In the genomic region with DNA sequence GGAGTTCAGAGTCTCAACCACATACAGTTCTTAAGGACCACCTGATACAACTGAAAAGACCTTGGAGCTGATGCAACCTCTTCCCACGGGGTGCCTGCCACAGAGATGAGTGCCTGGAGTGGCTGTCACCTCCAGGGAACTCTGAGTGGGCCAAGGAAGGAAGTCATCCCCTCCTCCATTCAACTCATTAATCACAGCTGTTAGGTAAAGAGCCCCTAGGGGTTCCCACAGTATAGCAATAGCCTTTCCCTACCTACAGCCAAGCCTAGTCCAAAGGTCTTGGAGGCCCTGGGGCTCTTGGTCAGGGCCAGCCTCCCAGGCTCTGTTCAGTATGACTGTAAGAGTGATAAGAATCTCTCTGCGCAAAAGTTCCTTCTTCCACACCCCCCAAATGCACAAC, we compare ENCODE assay signal across 17 cellular contexts.
DNase-seq lines count a peak whose midpoint lies in the region; ATAC-seq, FAIRE-seq and TF ChIP-seq lines count a peak whose summit lies in the region.
"Had no signal": no experiment of that assay in that cellular context is flagged by ENCODE, and none has a peak within 500 bp of the region (broad histone marks: within the 10 kb centered on the region; RNA-seq: fewer than 3 reads in every experiment).

No MANE protein-coding gene starts in this region.

- H3K4ac ChIP-seq in trophoblast cell (ENCODE audit: low read depth, low read length): no peak overlapping the region

- no peaks in the 10 kb centered on the region for H3K79me2 ChIP-seq in K562 (ENCODE audit: control insufficient read depth, insufficient read depth, low read length)
- H3K79me2 ChIP-seq in trophoblast cell (ENCODE audit: control insufficient read depth, insufficient read depth, low read length, poor library complexity): no peaks in the 10 kb centered on the region
- no peaks in the 10 kb centered on the region for H3K79me2 ChIP-seq in Karpas-422 (ENCODE audit: low read length)

- intact Hi-C loops in K562 (cut with micrococcal nuclease): no loop called here

- H2BK120ac ChIP-seq in trophoblast cell (ENCODE audit: insufficient read depth, low read length, poor library complexity): no peak overlapping the region

- no peak for TF ChIP-seq CTCF in K562 (IDR thresholded peaks at IDR 0.05 in 2 of 3, conservative IDR thresholded peaks at IDR 0.05 in 1 of 3; ENCODE audit: insufficient read depth in 2 of 3, low read depth in 1 of 3, low read length in 3 of 3)

- H3K27me3 ChIP-seq in K562 (ENCODE audit: control insufficient read depth in 2 of 2, insufficient read depth in 2 of 2, low read length in 2 of 2) (peaks cover 11 to 18% of the 10 kb centered on the region in 2 experiments), trophoblast cell (ENCODE audit: insufficient read depth, low read length) (no peaks in the 10 kb centered on the region), Karpas-422 (ENCODE audit: low read length) (no peaks in the 10 kb centered on the region)

- no peak for FAIRE-seq in K562 (lab: Jason Lieb, UNC)
- FAIRE-seq: bronchial epithelial cell had no signal

- BruUV-seq in K562 (replicated peaks; lab: Mats Ljungman, UMichigan): no TSS peak

- H3K9me3 ChIP-seq in K562 (replicated peaks; ENCODE audit: control insufficient read depth, insufficient read depth, low read depth, low read length) (no peaks in the 10 kb centered on the region), trophoblast cell (ENCODE audit: insufficient read depth, low read depth, low read length) (no peaks in the 10 kb centered on the region), Karpas-422 (ENCODE audit: low read length) (no peaks in the 10 kb centered on the region)

- H3K4me1 ChIP-seq in K562 (replicated peaks in 1 of 2; ENCODE audit: control insufficient read depth in 2 of 2, insufficient read depth in 2 of 2, low read length in 2 of 2): peaks cover 3 to 4% of the 10 kb centered on the region in 2 experiments; a peak in 4 of 5 replicates
- peaks cover 7 to 10% of the 10 kb centered on the region in 2 experiments for H3K4me1 ChIP-seq in trophoblast cell (ENCODE audit: control insufficient read depth in 1 of 2, insufficient read depth in 2 of 2, low read length in 2 of 2)
- no peaks in the 10 kb centered on the region for H3K4me1 ChIP-seq in Karpas-422 (ENCODE audit: low read length)

- no peak overlapping the region for H4K12ac ChIP-seq in trophoblast cell (ENCODE audit: low read depth, low read length)

- WGBS in K562 (ENCODE audit: insufficient coverage, low coverage, missing lambda C conversion rate): 0% methylated on average over 2 of the region's 2 CpGs
- no CpG with 5 or more reads among the region's 2 CpGs for WGBS in trophoblast cell (ENCODE audit: extremely low coverage, insufficient coverage, insufficient read length)

- H3K4me2 ChIP-seq in K562 (ENCODE audit: insufficient read depth, low read length) (no peak overlapping the region), trophoblast cell (ENCODE audit: low read length) (no peak overlapping the region), Karpas-422 (ENCODE audit: low read depth, low read length, poor library complexity, severe bottlenecking) (no peak overlapping the region)
- H3K4me2 ChIP-seq: smooth muscle cell had no signal

- no peaks in the 10 kb centered on the region for H3K36me3 ChIP-seq in K562 (ENCODE audit: control insufficient read depth, insufficient read depth, low read length)
- H3K36me3 ChIP-seq in trophoblast cell (ENCODE audit: control insufficient read depth in 1 of 2, insufficient read depth in 2 of 2, low read length in 2 of 2): no peaks in the 10 kb centered on the region
- no peaks in the 10 kb centered on the region for H3K36me3 ChIP-seq in Karpas-422 (ENCODE audit: insufficient read depth, low read length)

- H3K23ac ChIP-seq in trophoblast cell (ENCODE audit: low read length): no peak overlapping the region

- H3K27ac ChIP-seq in K562 (ENCODE audit: extremely low read depth, low read depth, low read length) (no peak overlapping the region), trophoblast cell (ENCODE audit: low read depth, low read length) (peak overlapping the region; percentile 74), Karpas-422 (ENCODE audit: low read length) (no peak overlapping the region)

- H3K18ac ChIP-seq in trophoblast cell (ENCODE audit: low read length): no peak overlapping the region

- H3K9me1 ChIP-seq in K562 (ENCODE audit: control insufficient read depth, insufficient read depth, low read length): no peaks in the 10 kb centered on the region

- TF ChIP-seq RAD21 in K562 (CRISPR knock-in tag; conservative IDR thresholded peaks at IDR 0.05 in 1 of 2, IDR thresholded peaks at IDR 0.05 in 1 of 2): peak; percentile 5 to 22; a peak in 1 of 4 replicates

- no peak overlapping the region for H2AFZ ChIP-seq in K562 (ENCODE audit: low read depth, low read length)
- H2AFZ ChIP-seq in trophoblast cell (ENCODE audit: insufficient read depth, low read length, poor library complexity): no peak overlapping the region
- no peak overlapping the region for H2AFZ ChIP-seq in Karpas-422 (ENCODE audit: low read length)

- POLR2A ChIA-PET in K562 (lab: Yijun Ruan, JAX): interaction anchor here (0.7 to 1.3 kb wide), 3 partner anchors 10 to 119 kb away, joined by 3 to 4 read pairs (median 4); a partner anchor contains a TSS

- no peak overlapping the region for H3K9ac ChIP-seq in K562 (ENCODE audit: insufficient read depth in 1 of 2, low read depth in 2 of 2, low read length in 2 of 2)
- no peak overlapping the region for H3K9ac ChIP-seq in trophoblast cell (ENCODE audit: low read length)
- H3K9ac ChIP-seq in Karpas-422 (ENCODE audit: low read length): no peak overlapping the region

- CTCF ChIA-PET in K562 (lab: Yijun Ruan, JAX; ENCODE audit: low intra/inter-chr PET ratio): no interaction called here

- in situ Hi-C loops in K562 (cut with MboI): loop anchor here (25.0 kb wide), 2 partner anchors 581 to 1081 kb away; a partner anchor contains a TSS

- peak; percentile 78 for ATAC-seq in K562
- ATAC-seq: left cardiac atrium had no signal

- no peak overlapping the region for H2BK12ac ChIP-seq in trophoblast cell (ENCODE audit: low read length)

- no peak overlapping the region for H2BK5ac ChIP-seq in trophoblast cell (ENCODE audit: low read depth, low read length, poor library complexity)

- TF ChIP-seq POLR2A in K562 (conservative IDR thresholded peaks at IDR 0.05): no peak

- H3K14ac ChIP-seq in trophoblast cell (ENCODE audit: low read length): no peak overlapping the region

- no peak overlapping the region for H3K4me3 ChIP-seq in K562
- no peak overlapping the region for H3K4me3 ChIP-seq in trophoblast cell (ENCODE audit: low read depth, low read length)
- H3K4me3 ChIP-seq in Karpas-422 (ENCODE audit: low read length): no peak overlapping the region
- H3K4me3 ChIP-seq: smooth muscle cell had no signal

- H2AK5ac ChIP-seq in trophoblast cell (ENCODE audit: low read length): no peak overlapping the region

- no peak overlapping the region for H4K91ac ChIP-seq in trophoblast cell (ENCODE audit: low read depth, low read length)

- H3K9me2 ChIP-seq in Karpas-422 (replicated peaks; ENCODE audit: insufficient read depth, low read length): no peaks in the 10 kb centered on the region

- H4K20me1 ChIP-seq in K562 (replicated peaks; ENCODE audit: control insufficient read depth, insufficient read depth, low read length) (no peaks in the 10 kb centered on the region), Karpas-422 (ENCODE audit: insufficient read depth, low read depth, low read length) (no peaks in the 10 kb centered on the region)

- peaks cover 12% of the 10 kb centered on the region for H3K79me1 ChIP-seq in trophoblast cell (ENCODE audit: low read length)

- DNase-seq in DMS79 treated with DMSO at 0.1 percent for 48 hours (lab: John Stamatoyannopoulos, UW) (peak; percentile 16), DMS79 (lab: John Stamatoyannopoulos, UW) (no peak), NCI-H1436 (lab: John Stamatoyannopoulos, UW) (peak; percentile 32), K562 (ENCODE audit: extremely low read depth in 1 of 4, low spot score in 3 of 4) (peak in 1 of 4 experiments; percentile 21), trophoblast cell (peak in 1 of 2 donors; percentile 35), Karpas-422 (no peak)
- no peak for DNase-seq in activated T-cell treated with anti-CD3 and anti-CD28 coated beads, Interleukin-2, amount 50 U/mL, for 1 hour
- DNase-seq in stimulated activated CD4-positive, alpha-beta T cell treated with anti-CD3 and anti-CD28 coated beads, Interleukin-4, amount 100 ng/mL, for 1 hour: no peak
- DNase-seq: 8988T; activated CD4-positive, alpha-beta T cell treated with anti-CD3 and anti-CD28 coated beads for 4 hours; C1 segment of cervical spinal cord; left cardiac atrium; NCI-H2227 treated with DMSO at 0.1 percent for 48 hours; RPMI8226; stimulated activated CD4-positive, alpha-beta T cell treated with anti-CD3 and anti-CD28 coated beads, Interleukin-4, amount 100 ng/mL, for 24 hours had no signal

- TF ChIP-seq EP300 in K562 (IDR thresholded peaks at IDR 0.05; ENCODE audit: low read length): no peak

- no peak overlapping the region for H4K8ac ChIP-seq in trophoblast cell (ENCODE audit: low read depth, low read length)

TF ChIP-seq in K562, 482 proteins besides CTCF, POLR2A, EP300 and RAD21 (continues in another document):
- TF ChIP-seq MEIS2 (IDR thresholded peaks at IDR 0.05; ENCODE audit: partially characterized antibody) (peak; percentile 47), FOSL1 (tag; conservative IDR thresholded peaks at IDR 0.05) (no peak), YY1 (IDR thresholded peaks at IDR 0.05; ENCODE audit: borderline replicate concordance in 1 of 3, control insufficient read depth in 1 of 3, extremely low read depth in 1 of 3, insufficient read depth in 3 of 3, insufficient read length in 1 of 3, insufficient replicate concordance in 2 of 3, low read depth in 1 of 3, low read length in 2 of 3) (no peak)
- TF ChIP-seq, protein P1, sequence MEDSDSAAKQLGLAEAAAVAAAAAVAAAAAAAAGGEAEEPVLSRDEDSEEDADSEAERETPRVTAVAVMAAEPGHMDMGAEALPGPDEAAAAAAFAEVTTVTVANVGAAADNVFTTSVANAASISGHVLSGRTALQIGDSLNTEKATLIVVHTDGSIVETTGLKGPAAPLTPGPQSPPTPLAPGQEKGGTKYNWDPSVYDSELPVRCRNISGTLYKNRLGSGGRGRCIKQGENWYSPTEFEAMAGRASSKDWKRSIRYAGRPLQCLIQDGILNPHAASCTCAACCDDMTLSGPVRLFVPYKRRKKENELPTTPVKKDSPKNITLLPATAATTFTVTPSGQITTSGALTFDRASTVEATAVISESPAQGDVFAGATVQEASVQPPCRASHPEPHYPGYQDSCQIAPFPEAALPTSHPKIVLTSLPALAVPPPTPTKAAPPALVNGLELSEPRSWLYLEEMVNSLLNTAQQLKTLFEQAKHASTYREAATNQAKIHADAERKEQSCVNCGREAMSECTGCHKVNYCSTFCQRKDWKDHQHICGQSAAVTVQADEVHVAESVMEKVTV (CRISPR knock-in tag; IDR thresholded peaks at IDR 0.05): no peak
- TF ChIP-seq, protein P2, sequence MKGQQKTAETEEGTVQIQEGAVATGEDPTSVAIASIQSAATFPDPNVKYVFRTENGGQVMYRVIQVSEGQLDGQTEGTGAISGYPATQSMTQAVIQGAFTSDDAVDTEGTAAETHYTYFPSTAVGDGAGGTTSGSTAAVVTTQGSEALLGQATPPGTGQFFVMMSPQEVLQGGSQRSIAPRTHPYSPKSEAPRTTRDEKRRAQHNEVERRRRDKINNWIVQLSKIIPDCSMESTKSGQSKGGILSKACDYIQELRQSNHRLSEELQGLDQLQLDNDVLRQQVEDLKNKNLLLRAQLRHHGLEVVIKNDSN (CRISPR knock-in tag; IDR thresholded peaks at IDR 0.05): no peak

Comparison
In these comparisons a context has a peak if more than half of its experiments do, and no peak if none do; other contexts are left out.
1. DNase-seq: peak in DMS79 treated with DMSO at 0.1 percent for 48 hours (single experiment) and NCI-H1436 (single experiment); none in DMS79 (single experiment), Karpas-422 (single experiment), activated T-cell treated with anti-CD3 and anti-CD28 coated beads, Interleukin-2, amount 50 U/mL, for 1 hour (single experiment) and stimulated activated CD4-positive, alpha-beta T cell treated with anti-CD3 and anti-CD28 coated beads, Interleukin-4, amount 100 ng/mL, for 1 hour (single experiment).